In the genomic region with DNA sequence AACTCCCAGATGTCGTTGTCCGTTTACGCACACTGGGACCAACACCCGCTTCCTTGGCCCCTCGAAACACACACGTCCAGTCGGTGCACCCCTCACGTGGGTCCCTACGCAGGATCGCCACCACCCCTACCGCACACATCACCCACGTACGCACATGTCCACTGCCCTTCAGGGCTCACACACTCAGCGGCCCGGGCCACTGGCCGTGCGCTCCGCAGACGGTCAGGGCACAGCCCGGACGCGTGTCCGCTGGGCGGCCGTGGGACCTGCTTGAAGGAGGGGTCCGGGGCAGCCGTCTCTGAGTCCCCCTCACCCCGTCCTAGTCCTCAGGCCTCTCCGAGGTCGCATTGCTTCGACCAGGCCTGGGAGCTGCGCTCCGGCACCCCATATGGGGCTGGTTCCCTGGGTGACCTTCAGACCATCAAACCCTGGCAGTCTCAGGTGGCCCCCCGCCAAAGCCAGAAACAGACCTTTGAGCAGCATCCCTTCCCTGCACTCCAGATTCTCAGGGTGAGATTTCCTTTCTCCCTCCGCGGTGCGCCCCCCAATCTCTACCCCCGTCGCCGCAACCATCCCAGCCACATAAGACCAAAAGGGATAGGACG, we compare ENCODE assay signal across 8 cellular contexts. TPM values are rescaled to one million over a fixed set of nuclear protein-coding genes. Genes with fewer than 3 reads are reported as not detected.
DNase-seq lines count a peak whose midpoint lies in the region; ATAC-seq and TF ChIP-seq lines count a peak whose summit lies in the region.

No MANE protein-coding gene starts in this region.

- peak overlapping the region; percentile 88 for H2AFZ ChIP-seq in GM23338

- peaks cover 20% of the 10 kb centered on the region for H3K27me3 Mint-ChIP-seq in GM23338 (ENCODE audit: insufficient read depth, low read depth, poor library complexity)
- H3K27me3 Mint-ChIP-seq in activated T-helper 1 cell treated with anti-CD3 and anti-CD28 coated beads, Interleukin-12 subunit alpha, Interleukin-12 subunit beta, Interleukin-2, Interleukin-4 antibody, amounts not matched to agents 30 ng/mL and 10 ng/mL and 1 ng/mL, durations not matched to agents 14 hours and 24 hours and 36 hours (ENCODE audit: insufficient read depth), result peaks cover 36% of the 10 kb centered on the region

- H3K9me2 ChIP-seq in GM23338 (ENCODE audit: insufficient read depth), result no peaks in the 10 kb centered on the region

- H3K4me1 ChIP-seq in GM23338 (ENCODE audit: insufficient read depth) (peaks cover 12% of the 10 kb centered on the region), heart right ventricle (peaks cover 0 to 42% (median 33%) of the 10 kb centered on the region in 9 donors)

- intact Hi-C loops in activated T-helper 1 cell treated with anti-CD3 and anti-CD28 coated beads, Interleukin-12 subunit alpha, Interleukin-12 subunit beta, Interleukin-2, Interleukin-4 antibody, amounts not matched to agents 30 ng/mL and 10 ng/mL and 1 ng/mL, durations not matched to agents 14 hours and 24 hours and 36 hours (cut with micrococcal nuclease), result loop anchor here (1.0 to 5.0 kb wide), 9 partner anchors 167 to 819 kb away; a partner anchor contains a TSS
- intact Hi-C loops in heart right ventricle (cut with DNase I) (loop anchor here in 9 of 10 donors (1.0 to 10.0 kb wide), 11 partner anchors 121 to 328 kb away; a partner anchor contains a TSS), sciatic nerve (cut with DNase I) (loop anchor here (5.0 to 10.0 kb wide), 3 partner anchors 171 to 331 kb away; a partner anchor contains a TSS)

- H3K36me3 Mint-ChIP-seq in GM23338 (ENCODE audit: low read depth), result peaks cover 19% of the 10 kb centered on the region
- no peaks in the 10 kb centered on the region for H3K36me3 Mint-ChIP-seq in activated T-helper 1 cell treated with anti-CD3 and anti-CD28 coated beads, Interleukin-12 subunit alpha, Interleukin-12 subunit beta, Interleukin-2, Interleukin-4 antibody, amounts not matched to agents 30 ng/mL and 10 ng/mL and 1 ng/mL, durations not matched to agents 14 hours and 24 hours and 36 hours (ENCODE audit: low read depth)

- peaks cover 5% of the 10 kb centered on the region; the same call in 1 of the 3 replicates for H3K9me3 Mint-ChIP-seq in GM23338
- H3K9me3 Mint-ChIP-seq in activated T-helper 1 cell treated with anti-CD3 and anti-CD28 coated beads, Interleukin-12 subunit alpha, Interleukin-12 subunit beta, Interleukin-2, Interleukin-4 antibody, amounts not matched to agents 30 ng/mL and 10 ng/mL and 1 ng/mL, durations not matched to agents 14 hours and 24 hours and 36 hours, result no peaks in the 10 kb centered on the region

- peaks cover 22% of the 10 kb centered on the region for H3K4me1 Mint-ChIP-seq in GM23338
- peaks cover 16% of the 10 kb centered on the region for H3K4me1 Mint-ChIP-seq in activated T-helper 1 cell treated with anti-CD3 and anti-CD28 coated beads, Interleukin-12 subunit alpha, Interleukin-12 subunit beta, Interleukin-2, Interleukin-4 antibody, amounts not matched to agents 30 ng/mL and 10 ng/mL and 1 ng/mL, durations not matched to agents 14 hours and 24 hours and 36 hours (ENCODE audit: low read depth)

- peak overlapping the region; percentile 68 for H3K4me3 Mint-ChIP-seq in GM23338
- H3K4me3 Mint-ChIP-seq in activated T-helper 1 cell treated with anti-CD3 and anti-CD28 coated beads, Interleukin-12 subunit alpha, Interleukin-12 subunit beta, Interleukin-2, Interleukin-4 antibody, amounts not matched to agents 30 ng/mL and 10 ng/mL and 1 ng/mL, durations not matched to agents 14 hours and 24 hours and 36 hours, result peak overlapping the region; percentile 73

- no peaks in the 10 kb centered on the region for H3K36me3 ChIP-seq in GM23338 (ENCODE audit: insufficient read depth)
- H3K36me3 ChIP-seq in heart right ventricle, result peaks cover 0 to 13% (median 0%) of the 10 kb centered on the region in 9 donors

- H3F3A ChIP-seq in GM23338 (replicated peaks; ENCODE audit: low read depth), result peaks cover 14% of the 10 kb centered on the region

- DNase-seq in GM23338 (ENCODE audit: low spot score) (peak; percentile 30), heart right ventricle (peak in 1 of 2 donors; percentile 22), sciatic nerve (ENCODE audit: low spot score) (peak; percentile 68), GM19238 (ENCODE audit: insufficient read length, low spot score) (no peak), KG1 (lab: John Stamatoyannopoulos, UW) (no peak)
- no peak for DNase-seq in activated T-helper 1 cell treated with anti-CD3 and anti-CD28 coated beads, Interleukin-12 subunit alpha, Interleukin-12 subunit beta, Interleukin-2, Interleukin-4 antibody, amounts not matched to agents 30 ng/mL and 10 ng/mL and 1 ng/mL, durations not matched to agents 14 hours and 24 hours and 36 hours (ENCODE audit: low spot score)
- DNase-seq in activated CD4-positive, CD25-positive, alpha-beta regulatory T cell treated with anti-CD3 and anti-CD28 coated beads, Interleukin-2, amount 50 U/mL, for 72 hours, result no peak

- H3K79me2 ChIP-seq in GM23338 (replicated peaks; ENCODE audit: insufficient read depth), result peaks cover 27% of the 10 kb centered on the region

- H3K27ac ChIP-seq in GM23338 (ENCODE audit: low read depth) (no peak overlapping the region), heart right ventricle (peak overlapping the region in 4 of 10 donors; percentile 28 to 93 (median 40))

- H3K4me2 ChIP-seq in GM23338, result peak overlapping the region; percentile 88; the same call in 1 of the 2 replicates

- H3K27me3 ChIP-seq in GM23338 (ENCODE audit: insufficient read depth) (peaks cover 12% of the 10 kb centered on the region), heart right ventricle (peaks cover 0 to 39% (median 0%) of the 10 kb centered on the region in 7 donors)

- H3K4me3 ChIP-seq in GM23338, result peak overlapping the region; percentile 83
- H3K4me3 ChIP-seq in heart right ventricle, result peak overlapping the region; percentile 53 to 97 (median 86)

- ATAC-seq in GM23338 (peak; percentile 1; the same call in 1 of the 3 replicates), heart right ventricle (peak; percentile 2 to 45 (median 25)), sciatic nerve (peak; percentile 63), GM19463 (IDR thresholded peaks at IDR 0.05; ENCODE audit: unreplicated experiment) (no peak)

- TF ChIP-seq CTCF in GM23338 (conservative IDR thresholded peaks at IDR 0.05; ENCODE audit: low read depth in 2 of 2), result no peak
- TF ChIP-seq CTCF in heart right ventricle (IDR thresholded peaks at IDR 0.05), result no peak

- peaks cover 0 to under 1% (median 0%) of the 10 kb centered on the region in 11 donors for H3K9me3 ChIP-seq in heart right ventricle

- no peak overlapping the region for H3K27ac Mint-ChIP-seq in GM23338
- no peak overlapping the region for H3K27ac Mint-ChIP-seq in activated T-helper 1 cell treated with anti-CD3 and anti-CD28 coated beads, Interleukin-12 subunit alpha, Interleukin-12 subunit beta, Interleukin-2, Interleukin-4 antibody, amounts not matched to agents 30 ng/mL and 10 ng/mL and 1 ng/mL, durations not matched to agents 14 hours and 24 hours and 36 hours

- 22 to 25% methylated on average over 41 of the region's 41 CpGs for WGBS in heart right ventricle, 2 donors

- no peaks in the 10 kb centered on the region; the same call in 1 of the 2 replicates for H4K20me1 ChIP-seq in GM23338 (replicated peaks; ENCODE audit: insufficient read depth)

TF ChIP-seq in GM23338, 12 proteins besides CTCF, POLR2A, EP300 and RAD21:
- TF ChIP-seq STAT1 (IDR thresholded peaks at IDR 0.05; ENCODE audit: unreplicated experiment) (no peak), EZH2 (IDR thresholded peaks at IDR 0.05; ENCODE audit: low read depth, unreplicated experiment) (no peak)

RNA-seq across cellular contexts. Expression of a gene that starts 0.9 kb away (rescaled TPM):
- 57.4 and 82.5 TPM in 2 replicates for total RNA-seq in GM23338 (2014; rRNA removed; shearing (Covaris generic))
- polyA plus RNA-seq in GM23338 (2016; fragmentation: Nextera tagmentation; extraction: Ambion mirVana) (70.9 and 85.6 TPM in 2 replicates), heart right ventricle (100 to 1,000 TPM in 1 of 2 donors, 10 to 100 TPM in 1; 24.1 to 208 TPM)
- not detected in 2 replicates for total RNA-seq in activated T-helper 1 cell treated with anti-CD3 and anti-CD28 coated beads, Interleukin-12 subunit alpha, Interleukin-12 subunit beta, Interleukin-2, Interleukin-4 antibody, amounts not matched to agents 30 ng/mL and 10 ng/mL and 1 ng/mL, durations not matched to agents 14 hours and 24 hours and 36 hours
- total RNA-seq in heart right ventricle (10 to 100 TPM; 53.4 to 82.4 (median 69.4) TPM), sciatic nerve (122 TPM)

Comparison
In these comparisons a context has a peak if more than half of its experiments do, and no peak if none do; other contexts are left out.
1. DNase-seq: peak in GM23338 (single experiment) and sciatic nerve (single experiment); none in activated T-helper 1 cell treated with anti-CD3 and anti-CD28 coated beads, Interleukin-12 subunit alpha, Interleukin-12 subunit beta, Interleukin-2, Interleukin-4 antibody, amounts not matched to agents 30 ng/mL and 10 ng/mL and 1 ng/mL, durations not matched to agents 14 hours and 24 hours and 36 hours (single experiment), GM19238 (single experiment), KG1 (single experiment) and activated CD4-positive, CD25-positive, alpha-beta regulatory T cell treated with anti-CD3 and anti-CD28 coated beads, Interleukin-2, amount 50 U/mL, for 72 hours (single experiment).
2. RNA of a gene that starts 0.9 kb away (total RNA-seq): 122 TPM in sciatic nerve (single experiment), 57.4 to 82.5 TPM in GM23338 and 53.4 to 82.4 TPM in heart right ventricle; not detected in activated T-helper 1 cell treated with anti-CD3 and anti-CD28 coated beads, Interleukin-12 subunit alpha, Interleukin-12 subunit beta, Interleukin-2, Interleukin-4 antibody, amounts not matched to agents 30 ng/mL and 10 ng/mL and 1 ng/mL, durations not matched to agents 14 hours and 24 hours and 36 hours; every median in the first group is over 10 times any median in the second.